10 cellular contexts compared by ENCODE assay signal in genomic region chr5:32231929-32232328, GRCh38. TPM values are rescaled to one million over a fixed set of nuclear protein-coding genes. Genes with fewer than 3 reads are reported as not detected.
DNase-seq lines count a peak whose midpoint lies in the region; ATAC-seq, FAIRE-seq and TF ChIP-seq lines count a peak whose summit lies in the region.
"Had no signal": no experiment of that assay in that cellular context is flagged by ENCODE, and none has a peak within 500 bp of the region (broad histone marks: within the 10 kb centered on the region; RNA-seq: fewer than 3 reads in every experiment).

No MANE protein-coding gene starts in this region.

- H3K27ac ChIP-seq in CD8-positive, alpha-beta memory T cell (ENCODE audit: low read depth, low read length): no peak overlapping the region
- H3K27ac ChIP-seq in K562 (ENCODE audit: extremely low read depth, low read depth, low read length): no peak overlapping the region
- H3K27ac ChIP-seq in Peyer's patch: no peak overlapping the region

- no peaks in the 10 kb centered on the region for H3K9me1 ChIP-seq in K562 (ENCODE audit: control insufficient read depth, insufficient read depth, low read length)

- intact Hi-C loops in K562 (cut with micrococcal nuclease): loop anchor here (1.0 to 2.0 kb wide), 3 partner anchors 87 to 381 kb away; no protein-coding TSS in a partner anchor
- intact Hi-C loops in natural killer cell (cut with micrococcal nuclease): loop anchor here (1.0 to 5.0 kb wide), 2 partner anchors 97 to 360 kb away; no protein-coding TSS in a partner anchor

- no peaks in the 10 kb centered on the region for H3K9me3 ChIP-seq in CD8-positive, alpha-beta memory T cell (ENCODE audit: low read length)
- H3K9me3 ChIP-seq in K562 (replicated peaks; ENCODE audit: control insufficient read depth, insufficient read depth, low read depth, low read length) (no peaks in the 10 kb centered on the region), Peyer's patch (no peaks in the 10 kb centered on the region)
- H3K9me3 ChIP-seq: MG63 had no signal

- in situ Hi-C loops in K562 (cut with MboI): no loop called here

- BruUV-seq in K562 (replicated peaks; lab: Mats Ljungman, UMichigan): no TSS peak

- H3K4me3 ChIP-seq in CD8-positive, alpha-beta memory T cell (ENCODE audit: low read length): no peak overlapping the region
- H3K4me3 ChIP-seq in K562: no peak overlapping the region
- H3K4me3 ChIP-seq in Peyer's patch: no peak overlapping the region
- H3K4me3 ChIP-seq: MG63 had no signal

- H3K9ac ChIP-seq in K562 (ENCODE audit: insufficient read depth in 1 of 2, low read depth in 2 of 2, low read length in 2 of 2): 0 out of 4 replicates have a peak overlapping the region, but pooled peaks of 1 of the 2 experiments have one; percentile 58

- no peak for DNase-seq in CD8-positive, alpha-beta memory T cell
- DNase-seq in K562 (ENCODE audit: extremely low read depth in 1 of 4, low spot score in 3 of 4): no peak
- no peak for DNase-seq in natural killer cell
- no peak for DNase-seq in NCI-H510A (lab: John Stamatoyannopoulos, UW)
- no peak for DNase-seq in Peyer's patch
- no peak for DNase-seq in stimulated activated CD4-positive, alpha-beta T cell treated with anti-CD3 and anti-CD28 coated beads, Interleukin-2, amount 100 ng/mL, for 48 hours
- DNase-seq: cortex of kidney had no signal

- POLR2A ChIA-PET in CD8-positive, alpha-beta memory T cell (lab: Charles Lee): interaction anchor here (0.5 kb wide), 1 partner anchor 12 kb away, joined by 3 read pairs; no protein-coding TSS in a partner anchor
- POLR2A ChIA-PET in K562 (lab: Yijun Ruan, JAX): interaction anchor here (0.6 to 1.3 kb wide), 5 partner anchors 11 to 382 kb away, joined by 3 to 5 read pairs (median 3); no protein-coding TSS in a partner anchor

- WGBS in K562 (ENCODE audit: insufficient coverage, low coverage, missing lambda C conversion rate): 69% methylated on average over 8 of the region's 8 CpGs

- H3K4me2 ChIP-seq in K562 (ENCODE audit: insufficient read depth, low read length): no peak overlapping the region

- no peaks in the 10 kb centered on the region for H3K27me3 Mint-ChIP-seq in CD8-positive, alpha-beta memory T cell
- H3K27me3 Mint-ChIP-seq in natural killer cell (ENCODE audit: low read depth in 2 of 2): no peaks in the 10 kb centered on the region

- ATAC-seq in HG03139 (IDR thresholded peaks at IDR 0.05; ENCODE audit: unreplicated experiment) (peak; percentile 13), K562 (peak; percentile 15; the same call in 2 of the 3 replicates), natural killer cell (peak; percentile 24 to 48 (median 45)), GM18498 (IDR thresholded peaks at IDR 0.05; ENCODE audit: unreplicated experiment) (no peak)

- H3K27ac Mint-ChIP-seq in CD8-positive, alpha-beta memory T cell: peak overlapping the region in 5 of 8 donors; percentile 6 to 83 (median 55)
- peak overlapping the region; percentile 94 to 97 for H3K27ac Mint-ChIP-seq in natural killer cell

- H3K4me3 Mint-ChIP-seq in CD8-positive, alpha-beta memory T cell: peak overlapping the region in 1 of 7 donors; percentile 49
- H3K4me3 Mint-ChIP-seq in natural killer cell: peak overlapping the region; percentile 59

- H3K79me2 ChIP-seq in K562 (ENCODE audit: control insufficient read depth, insufficient read depth, low read length): no peaks in the 10 kb centered on the region

- peaks cover 9 to 75% (median 21%) of the 10 kb centered on the region in 3 donors for H3K36me3 Mint-ChIP-seq in CD8-positive, alpha-beta memory T cell
- peaks cover 6% of the 10 kb centered on the region for H3K36me3 Mint-ChIP-seq in natural killer cell

- CTCF ChIA-PET in CD8-positive, alpha-beta memory T cell (lab: Charles Lee): interaction anchor here (0.9 to 7.4 kb wide), 23 partner anchors 10 to 380 kb away, joined by 3 to 144 read pairs (median 5); partner anchors contain the start of gene MTMR12
- CTCF ChIA-PET in K562 (lab: Yijun Ruan, JAX; ENCODE audit: low intra/inter-chr PET ratio): interaction anchor here (0.6 to 3.0 kb wide), 4 partner anchors 87 to 381 kb away, joined by 3 to 18 read pairs (median 8); no protein-coding TSS in a partner anchor

- no peaks in the 10 kb centered on the region for H3K4me1 ChIP-seq in CD8-positive, alpha-beta memory T cell (ENCODE audit: insufficient read depth, low read length)
- H3K4me1 ChIP-seq in K562 (replicated peaks in 1 of 2; ENCODE audit: control insufficient read depth in 2 of 2, insufficient read depth in 2 of 2, low read length in 2 of 2) (peaks cover 0 to 4% of the 10 kb centered on the region in 2 experiments; a peak in 1 of 5 replicates), Peyer's patch (peaks cover 0 to 8% (median 0%) of the 10 kb centered on the region in 4 donors)

- TF ChIP-seq POLR2A in K562 (conservative IDR thresholded peaks at IDR 0.05): no peak
- no peak for TF ChIP-seq POLR2A in Peyer's patch (IDR thresholded peaks at IDR 0.05)

- H4K20me1 ChIP-seq in K562 (replicated peaks; ENCODE audit: control insufficient read depth, insufficient read depth, low read length): no peaks in the 10 kb centered on the region

- no peak for TF ChIP-seq EP300 in K562 (IDR thresholded peaks at IDR 0.05; ENCODE audit: low read length)

- H3K4me1 Mint-ChIP-seq in CD8-positive, alpha-beta memory T cell: peaks cover 5 to 8% (median 6%) of the 10 kb centered on the region in 3 donors
- H3K4me1 Mint-ChIP-seq in natural killer cell: peaks cover 30 to 36% of the 10 kb centered on the region in 2 donors

- no peak for TF ChIP-seq CTCF in K562 (IDR thresholded peaks at IDR 0.05 in 2 of 3, conservative IDR thresholded peaks at IDR 0.05 in 1 of 3; ENCODE audit: insufficient read depth in 2 of 3, low read depth in 1 of 3, low read length in 3 of 3)
- TF ChIP-seq CTCF in natural killer cell (IDR thresholded peaks at IDR 0.05): no peak
- no peak for TF ChIP-seq CTCF in Peyer's patch (IDR thresholded peaks at IDR 0.05)

- TF ChIP-seq RAD21 in K562 (CRISPR knock-in tag; conservative IDR thresholded peaks at IDR 0.05 in 1 of 2, IDR thresholded peaks at IDR 0.05 in 1 of 2): no peak

- no peak for FAIRE-seq in K562 (lab: Jason Lieb, UNC)

- H2AFZ ChIP-seq in K562 (ENCODE audit: low read depth, low read length): no peak overlapping the region

- no peaks in the 10 kb centered on the region for H3K9me3 Mint-ChIP-seq in CD8-positive, alpha-beta memory T cell
- H3K9me3 Mint-ChIP-seq in natural killer cell: no peaks in the 10 kb centered on the region

- H3K36me3 ChIP-seq in CD8-positive, alpha-beta memory T cell (ENCODE audit: insufficient read depth, low read length): peaks cover 19% of the 10 kb centered on the region
- H3K36me3 ChIP-seq in K562 (ENCODE audit: control insufficient read depth, insufficient read depth, low read length) (peaks cover 51% of the 10 kb centered on the region; the same call in 2 of the 3 replicates), Peyer's patch (peaks cover 0 to 23% (median 0%) of the 10 kb centered on the region in 3 donors)

- H3K27me3 ChIP-seq in CD8-positive, alpha-beta memory T cell (ENCODE audit: insufficient read depth, low read length, poor library complexity, severe bottlenecking): no peaks in the 10 kb centered on the region
- no peaks in the 10 kb centered on the region for H3K27me3 ChIP-seq in K562 (ENCODE audit: control insufficient read depth in 2 of 2, insufficient read depth in 2 of 2, low read length in 2 of 2)
- H3K27me3 ChIP-seq in Peyer's patch: no peaks in the 10 kb centered on the region
- H3K27me3 ChIP-seq: MG63 had no signal

TF ChIP-seq in K562, 482 proteins besides CTCF, POLR2A, EP300 and RAD21 (continues in another document):
- TF ChIP-seq ZNF75A (CRISPR knock-in tag; IDR thresholded peaks at IDR 0.05): no peak
- TF ChIP-seq ZNF740 (CRISPR knock-in tag; IDR thresholded peaks at IDR 0.05): no peak
- no peak for TF ChIP-seq ZNF740 (tag; IDR thresholded peaks at IDR 0.05)
- TF ChIP-seq KDM5B (IDR thresholded peaks at IDR 0.05; ENCODE audit: insufficient replicate concordance, low read depth, low read length): no peak
- TF ChIP-seq NEUROD1 (IDR thresholded peaks at IDR 0.05; ENCODE audit: borderline replicate concordance, low read depth, low read length, partially characterized antibody): no peak
- TF ChIP-seq ZNF12 (CRISPR knock-in tag; IDR thresholded peaks at IDR 0.05): no peak
- TF ChIP-seq U2AF2 (optimal IDR thresholded peaks at IDR 0.05; ENCODE audit: low read depth, low read length): no peak

RNA-seq across cellular contexts. Expression of gene GOLPH3, which starts 57.8 kb away (rescaled TPM):
- total RNA-seq in CD8-positive, alpha-beta memory T cell: 100 to 1,000 TPM; 109 to 110 TPM
- 105 TPM for polyA plus RNA-seq in CD8-positive, alpha-beta memory T cell
- 32.6 and 51.8 TPM in 2 replicates for total RNA-seq in K562 (2011; cell fraction: chromatin; rRNA removed; ENCODE audit: low replicate concordance)
- 35.0 and 40.7 TPM in 2 replicates for total RNA-seq in K562 (2011; cell fraction: nucleolus; rRNA removed)
- 39.6 and 50.8 TPM in 2 replicates for total RNA-seq in K562 (2011; cell fraction: nucleoplasm; rRNA removed)
- total RNA-seq in K562 (2014; rRNA removed) (54.4 and 56.9 TPM in 2 replicates), K562 (2014; rRNA removed; fragmentation: Illumina TruSeq; extraction: Trizol) (60.8 and 68.2 TPM in 2 replicates), K562 (2015; rRNA removed; fragmentation: Illumina TruSeq; extraction: Trizol) (55.3 and 60.2 TPM in 2 replicates), K562 (2021) (84.9 and 94.6 TPM in 2 replicates), natural killer cell (10 to 100 TPM; 67.6 to 70.6 (median 69.3) TPM), Peyer's patch (10 to 100 TPM; 63.5 to 93.7 (median 75.1) TPM)
- polyA plus RNA-seq in K562 (2011; rRNA removed) (49.2 and 55.1 TPM in 2 replicates), K562 (2014; fragmentation: Illumina TruSeq; extraction: Trizol) (66.4 and 73.3 TPM in 2 replicates), K562 (2014; fragmentation: Nextera tagmentation; extraction: Ambion mirVana) (10 to 100 TPM; 18.8 to 21.5 TPM), K562 (2014; rRNA removed) (43.9 and 48.7 TPM in 2 replicates)
- polyA plus RNA-seq in K562 (2011; cell fraction: cytosol; rRNA removed): 27.6 and 37.7 TPM in 2 replicates
- polyA plus RNA-seq in K562 (2011; cell fraction: nucleus; rRNA removed): 18.4 and 26.1 TPM in 2 replicates
- polyA plus RNA-seq in K562 (2012): 48.8 and 61.6 TPM in 2 replicates
- 76.6 and 82.5 TPM in 2 replicates for polyA minus RNA-seq in K562 (2011; rRNA and poly(A)+ RNA removed)
- 33.6 and 42.7 TPM in 2 replicates for polyA minus RNA-seq in K562 (2011; cell fraction: cytosol; rRNA and poly(A)+ RNA removed)
- polyA minus RNA-seq in K562 (2011; cell fraction: nucleus; rRNA and poly(A)+ RNA removed): 27.1 and 40.3 TPM in 2 replicates
